8 cellular contexts compared by ENCODE assay signal in genomic region chr13:99501135-99501951, GRCh38. TPM values are rescaled to one million over a fixed set of nuclear protein-coding genes. Genes with fewer than 3 reads are reported as not detected.
DNase-seq lines count a peak whose midpoint lies in the region; ATAC-seq and TF ChIP-seq lines count a peak whose summit lies in the region.

Gene TM9SF2, plus strand, starts transcription at chr13:99501472. Its CDS starts 135 bp downstream, at chr13:99501607.

- H3K4me1 ChIP-seq in left ventricle myocardium inferior: peaks cover 94% of the 10 kb centered on the region
- peaks cover 5% of the 10 kb centered on the region for H3K4me1 ChIP-seq in prostate gland (replicated peaks)
- no peaks in the 10 kb centered on the region for H3K4me1 ChIP-seq in urinary bladder (ENCODE audit: insufficient read depth)

- peaks cover 52% of the 10 kb centered on the region for H3K4me1 Mint-ChIP-seq in T-helper 17 cell

- DNase-seq in GM13977 (ENCODE audit: low spot score) (peak; percentile 90), NCI-H1694 treated with DMSO at 0.1 percent for 48 hours (lab: John Stamatoyannopoulos, UW) (peak; percentile 95), T-helper 17 cell (peak; percentile 96 to 97 (median 96)), amygdala (lab: John Stamatoyannopoulos, UW) (peak; percentile 43 to 98 (median 91)), left ventricle myocardium inferior (peak; percentile 99), prostate gland (ENCODE audit: low spot score) (peak; percentile 94)

- H3K36me3 ChIP-seq in left ventricle myocardium inferior (no peaks in the 10 kb centered on the region), prostate gland (no peaks in the 10 kb centered on the region), urinary bladder (ENCODE audit: insufficient read depth) (no peaks in the 10 kb centered on the region)

- H3K36me3 Mint-ChIP-seq in T-helper 17 cell (ENCODE audit: low read depth): no peaks in the 10 kb centered on the region

- no peak for TF ChIP-seq CTCF in GM13977 (IDR thresholded peaks at IDR 0.05; ENCODE audit: extremely low read depth, insufficient read depth, missing control alignments)
- TF ChIP-seq CTCF in left ventricle myocardium inferior (IDR thresholded peaks at IDR 0.05; ENCODE audit: borderline replicate concordance): no peak
- no peak for TF ChIP-seq CTCF in prostate gland (IDR thresholded peaks at IDR 0.05)

- intact Hi-C loops in left ventricle myocardium inferior (cut with micrococcal nuclease) (no loop called here), prostate gland (cut with DNase I) (loop anchor here (5.0 kb wide), 1 partner anchor 106 kb away; the partner anchor contains the start of gene CLYBL)

- WGBS in prostate gland: under 1% methylated on average over 61 of the region's 61 CpGs
- WGBS in urinary bladder: under 1% methylated on average over 61 of the region's 61 CpGs

- H3K27me3 ChIP-seq in left ventricle myocardium inferior (ENCODE audit: low read depth) (no peaks in the 10 kb centered on the region), prostate gland (replicated peaks; ENCODE audit: insufficient read depth) (no peaks in the 10 kb centered on the region)

- peak within 1 kb of the TSS; percentile 98 for H3K4me3 Mint-ChIP-seq in T-helper 17 cell

- peak within 1 kb of the TSS; percentile 93 for H3K27ac ChIP-seq in left ventricle myocardium inferior (replicated peaks)
- H3K27ac ChIP-seq in prostate gland: peak within 1 kb of the TSS; percentile 87 to 91
- peak within 1 kb of the TSS; percentile 83 for H3K27ac ChIP-seq in urinary bladder (ENCODE audit: low read depth)

- peak within 1 kb of the TSS; percentile 97 for H3K27ac Mint-ChIP-seq in T-helper 17 cell

- in situ Hi-C loops in GM13977 (cut with MboI; ENCODE audit: low pct_unique_long_range_greater_than_20kb, low sequenced_read_pairs, unreplicated experiment): no loop called here

- peak within 1 kb of the TSS; percentile 95 for H3K4me3 ChIP-seq in left ventricle myocardium inferior
- peak within 1 kb of the TSS; percentile 78 to 93 for H3K4me3 ChIP-seq in prostate gland
- peak within 1 kb of the TSS; percentile 83 for H3K4me3 ChIP-seq in urinary bladder (ENCODE audit: low read depth, low read length)

- peak; percentile 40 for ATAC-seq in HG02884 (IDR thresholded peaks at IDR 0.05; ENCODE audit: unreplicated experiment)
- ATAC-seq in T-helper 17 cell: peak; percentile 60

- H3K9me3 ChIP-seq in T-helper 17 cell (ENCODE audit: control insufficient read depth, low read length, poor library complexity, severe bottlenecking) (no peaks in the 10 kb centered on the region), left ventricle myocardium inferior (replicated peaks) (peaks cover 6% of the 10 kb centered on the region), prostate gland (no peaks in the 10 kb centered on the region)

- peak; percentile 61 for TF ChIP-seq POLR2A in prostate gland (IDR thresholded peaks at IDR 0.05)

- no peaks in the 10 kb centered on the region for H3K27me3 Mint-ChIP-seq in T-helper 17 cell

RNA-seq across cellular contexts. Expression of gene TM9SF2, which starts in this region (rescaled TPM):
- total RNA-seq in T-helper 17 cell: 10 to 100 TPM; 42.4 to 50.7 TPM
- total RNA-seq in left ventricle myocardium inferior: 55.1 TPM
- 100 to 1,000 TPM; 136 to 175 TPM for total RNA-seq in prostate gland
- 225 TPM for total RNA-seq in urinary bladder
- 86.3 TPM for polyA plus RNA-seq in urinary bladder

Comparison
In these comparisons a context has a peak if more than half of its experiments do, and no peak if none do; other contexts are left out.
1. Peak in every context shown above with its lines: DNase-seq, ATAC-seq, H3K4me3 ChIP-seq and H3K27ac ChIP-seq.